ENCODE assay signal across 19 cellular contexts in genomic region chr20:38162878-38163875, GRCh38. TPM values are rescaled to one million over a fixed set of nuclear protein-coding genes. Genes with fewer than 3 reads are reported as not detected.
A peak's percentile ranks its signal among the peaks of the same experiment; 100 is the strongest.
DNase-seq lines count a peak whose midpoint lies in the region; ATAC-seq and TF ChIP-seq lines count a peak whose summit lies in the region.
"Had no signal": no experiment of that assay in that cellular context is flagged by ENCODE, and none has a peak within 500 bp of the region (broad histone marks: within the 10 kb centered on the region; RNA-seq: fewer than 3 reads in every experiment).

No MANE protein-coding gene starts in this region.

- H3K9me2 ChIP-seq in GM23248 (ENCODE audit: insufficient read depth): no peaks in the 10 kb centered on the region

- peak overlapping the region; percentile 17 for H3K4me2 ChIP-seq in GM23248 (ENCODE audit: unreplicated experiment)
- H3K4me2 ChIP-seq: BLaER1 had no signal

- H3K4me3 ChIP-seq in GM23248 (peak overlapping the region; percentile 20; the same call in 1 of the 2 replicates), astrocyte of the spinal cord (ENCODE audit: low read depth, low read length) (peak overlapping the region; percentile 44), foreskin fibroblast (ENCODE audit: low read depth in 1 of 2, low read length in 2 of 2) (no peak overlapping the region)
- H3K4me3 ChIP-seq: BLaER1, smooth muscle cell had no signal

- TF ChIP-seq CTCF in astrocyte of the spinal cord (IDR thresholded peaks at IDR 0.05; ENCODE audit: low read depth, low read length) (no peak), foreskin fibroblast (IDR thresholded peaks at IDR 0.05; ENCODE audit: low read depth, low read length) (no peak), glutamatergic neuron (IDR thresholded peaks at IDR 0.05; ENCODE audit: partially characterized antibody, unreplicated experiment) (no peak)
- no peak for TF ChIP-seq CTCF in CD4-positive, alpha-beta T cell (IDR thresholded peaks at IDR 0.05)

- ATAC-seq in stimulated activated effector memory CD8-positive, alpha-beta T cell treated with anti-CD3 and anti-CD28 coated beads, Interleukin-12 subunit alpha, Interleukin-12 subunit beta, amount 100 ng/mL, for 72 hours: no peak
- ATAC-seq in CD4-positive, alpha-beta T cell (ENCODE audit: poor library complexity): no peak

- H4K20me1 ChIP-seq in GM23248 (ENCODE audit: insufficient read depth): no peaks in the 10 kb centered on the region
- H4K20me1 ChIP-seq: BLaER1 had no signal

- H3K27me3 Mint-ChIP-seq in CD4-positive, alpha-beta T cell: peaks cover 37% of the 10 kb centered on the region
- peaks cover 7% of the 10 kb centered on the region for H3K27me3 Mint-ChIP-seq in glutamatergic neuron (ENCODE audit: unreplicated experiment)
- H3K27me3 Mint-ChIP-seq: dendritic cell treated with granulocyte-macrophage colony-stimulating factor and Interleukin-4, amounts not matched to agents 40 ng/mL and 50 ng/mL, for 4 days had no signal

- H3K4me3 Mint-ChIP-seq in stimulated activated effector memory CD8-positive, alpha-beta T cell treated with anti-CD3 and anti-CD28 coated beads, Interleukin-12 subunit alpha, Interleukin-12 subunit beta, amount 100 ng/mL, for 72 hours: no peak overlapping the region
- H3K4me3 Mint-ChIP-seq in CD4-positive, alpha-beta T cell: no peak overlapping the region
- H3K4me3 Mint-ChIP-seq in glutamatergic neuron (ENCODE audit: unreplicated experiment): no peak overlapping the region
- H3K4me3 Mint-ChIP-seq: activated T-cell treated with anti-CD3 and anti-CD28 coated beads, Interleukin-2, amount 50 U/mL, for 24 hours; dendritic cell treated with granulocyte-macrophage colony-stimulating factor and Interleukin-4, amounts not matched to agents 40 ng/mL and 50 ng/mL, for 4 days; T-helper 2 cell treated with Interferon-gamma antibody and Interleukin-4, amounts not matched to agents 5 μg/mL and 100 μg/mL, for 36 hours had no signal

- DNase-seq in GM23248 (no peak), astrocyte of the spinal cord (ENCODE audit: low read depth, low spot score) (no peak), foreskin fibroblast (no peak), COLO668 (lab: John Stamatoyannopoulos, UW; ENCODE audit: unreplicated experiment) (no peak), glutamatergic neuron (no peak)
- DNase-seq in stimulated activated effector memory CD8-positive, alpha-beta T cell treated with anti-CD3 and anti-CD28 coated beads, Interleukin-12 subunit alpha, Interleukin-12 subunit beta, amount 100 ng/mL, for 72 hours (ENCODE audit: low spot score in 2 of 2): no peak
- DNase-seq in CD4-positive, alpha-beta T cell: no peak
- DNase-seq: activated CD4-positive, alpha-beta T cell treated with anti-CD3 and anti-CD28 coated beads for 48 hours; activated T-cell treated with anti-CD3 and anti-CD28 coated beads, Interleukin-2, amount 50 U/mL, for 24 hours; EL; NCI-H1105; NCI-H2227 treated with DMSO at 0.1 percent for 48 hours had no signal

- H3K36me3 ChIP-seq in GM23248 (ENCODE audit: low read depth): no peaks in the 10 kb centered on the region; the same call in 1 of the 2 replicates
- H3K36me3 ChIP-seq: BLaER1 had no signal

- H3K27ac ChIP-seq in GM23248 (no peak overlapping the region), layer of hippocampus (ENCODE audit: low read depth, low read length) (peak overlapping the region; percentile 8)
- no peak overlapping the region for H3K27ac ChIP-seq in CD4-positive, alpha-beta T cell (ENCODE audit: low read depth, low read length)
- H3K27ac ChIP-seq: BLaER1 had no signal

- no peak overlapping the region for H2AFZ ChIP-seq in GM23248

- intact Hi-C loops in CD4-positive, alpha-beta T cell (cut with DNase I, micrococcal nuclease): no loop called here

- H3F3A ChIP-seq in GM23248 (ENCODE audit: insufficient read depth): peaks cover 17% of the 10 kb centered on the region

- POLR2A ChIA-PET in CD4-positive, alpha-beta T cell (lab: Charles Lee): no interaction called here

- in situ Hi-C loops in GM23248 (cut with MboI) (loop anchor here (10.0 kb wide), 1 partner anchor 88 kb away; no protein-coding TSS in a partner anchor), astrocyte of the spinal cord (cut with HindIII; ENCODE audit: low sequenced_read_pairs) (no loop called here)

- H3K36me3 Mint-ChIP-seq in stimulated activated effector memory CD8-positive, alpha-beta T cell treated with anti-CD3 and anti-CD28 coated beads, Interleukin-12 subunit alpha, Interleukin-12 subunit beta, amount 100 ng/mL, for 72 hours: no peaks in the 10 kb centered on the region
- H3K36me3 Mint-ChIP-seq in CD4-positive, alpha-beta T cell (ENCODE audit: low read depth): no peaks in the 10 kb centered on the region
- H3K36me3 Mint-ChIP-seq in glutamatergic neuron (ENCODE audit: unreplicated experiment): no peaks in the 10 kb centered on the region

- WGBS in GM23248 (ENCODE audit: low coverage in 1 of 2, low lambda C conversion rate in 2 of 2, missing lambda C conversion rate in 2 of 2), 2 experiments: 81 to 83% methylated on average over 15 of the region's 15 CpGs

- no peaks in the 10 kb centered on the region for H3K79me2 ChIP-seq in GM23248 (ENCODE audit: insufficient read depth)

- H3K27ac Mint-ChIP-seq in stimulated activated effector memory CD8-positive, alpha-beta T cell treated with anti-CD3 and anti-CD28 coated beads, Interleukin-12 subunit alpha, Interleukin-12 subunit beta, amount 100 ng/mL, for 72 hours: peak overlapping the region; percentile 2
- no peak overlapping the region for H3K27ac Mint-ChIP-seq in CD4-positive, alpha-beta T cell
- H3K27ac Mint-ChIP-seq in glutamatergic neuron (ENCODE audit: unreplicated experiment): no peak overlapping the region
- H3K27ac Mint-ChIP-seq: activated T-cell treated with anti-CD3 and anti-CD28 coated beads, Interleukin-2, amount 50 U/mL, for 24 hours; dendritic cell treated with granulocyte-macrophage colony-stimulating factor and Interleukin-4, amounts not matched to agents 40 ng/mL and 50 ng/mL, for 4 days; T-helper 2 cell treated with Interferon-gamma antibody and Interleukin-4, amounts not matched to agents 5 μg/mL and 100 μg/mL, for 36 hours had no signal

- H3K4me1 Mint-ChIP-seq in stimulated activated effector memory CD8-positive, alpha-beta T cell treated with anti-CD3 and anti-CD28 coated beads, Interleukin-12 subunit alpha, Interleukin-12 subunit beta, amount 100 ng/mL, for 72 hours: peaks cover 9% of the 10 kb centered on the region
- no peaks in the 10 kb centered on the region for H3K4me1 Mint-ChIP-seq in CD4-positive, alpha-beta T cell (ENCODE audit: low read depth)
- peaks cover 6% of the 10 kb centered on the region for H3K4me1 Mint-ChIP-seq in glutamatergic neuron (ENCODE audit: low read depth, unreplicated experiment)

- peaks cover 8% of the 10 kb centered on the region for H3K4me1 ChIP-seq in GM23248 (ENCODE audit: insufficient read depth)

- no peaks in the 10 kb centered on the region for H3K9me3 ChIP-seq in GM23248 (ENCODE audit: low read depth)
- H3K9me3 ChIP-seq in CD4-positive, alpha-beta T cell (ENCODE audit: control insufficient read depth, low read length): no peaks in the 10 kb centered on the region
- H3K9me3 ChIP-seq: adrenal gland, BLaER1 had no signal

- H3K9ac ChIP-seq in GM23248: no peak overlapping the region; the same call in 1 of the 2 replicates
- H3K9ac ChIP-seq: BLaER1 had no signal

- no peaks in the 10 kb centered on the region for H3K27me3 ChIP-seq in GM23248 (replicated peaks; ENCODE audit: insufficient read depth)
- no peaks in the 10 kb centered on the region for H3K27me3 ChIP-seq in layer of hippocampus (ENCODE audit: control insufficient read depth, insufficient read depth, low read length)
- peaks cover 21% of the 10 kb centered on the region for H3K27me3 ChIP-seq in CD4-positive, alpha-beta T cell (ENCODE audit: control insufficient read depth, insufficient read depth, low read length)
- H3K27me3 ChIP-seq: adrenal gland had no signal

- CTCF ChIA-PET in CD4-positive, alpha-beta T cell (lab: Charles Lee): no interaction called here

- no peaks in the 10 kb centered on the region for H3K9me3 Mint-ChIP-seq in stimulated activated effector memory CD8-positive, alpha-beta T cell treated with anti-CD3 and anti-CD28 coated beads, Interleukin-12 subunit alpha, Interleukin-12 subunit beta, amount 100 ng/mL, for 72 hours
- no peaks in the 10 kb centered on the region for H3K9me3 Mint-ChIP-seq in CD4-positive, alpha-beta T cell
- H3K9me3 Mint-ChIP-seq in glutamatergic neuron (ENCODE audit: unreplicated experiment): peaks cover 2% of the 10 kb centered on the region
- H3K9me3 Mint-ChIP-seq: activated T-cell treated with anti-CD3 and anti-CD28 coated beads, Interleukin-2, amount 50 U/mL, for 24 hours; dendritic cell treated with granulocyte-macrophage colony-stimulating factor and Interleukin-4, amounts not matched to agents 40 ng/mL and 50 ng/mL, for 4 days; T-helper 2 cell treated with Interferon-gamma antibody and Interleukin-4, amounts not matched to agents 5 μg/mL and 100 μg/mL, for 36 hours had no signal

RNA-seq across cellular contexts. Expression of gene TGM2, which starts 1.9 kb away (rescaled TPM):
- total RNA-seq in GM23248 (2014; rRNA removed; shearing (Covaris generic)): 311 and 339 TPM in 2 replicates
- 254 and 269 TPM in 2 replicates for polyA plus RNA-seq in GM23248 (2016; fragmentation: Nextera tagmentation; extraction: Ambion mirVana)
- total RNA-seq in CD4-positive, alpha-beta T cell: under 1 TPM; 0.06 to 0.27 TPM
- total RNA-seq in glutamatergic neuron (ENCODE audit: unreplicated experiment): not detected
- total RNA-seq: OCI-LY7 had no signal

Comparison
In these comparisons a context has a peak if more than half of its experiments do, and no peak if none do; other contexts are left out.
1. H3K4me3 ChIP-seq: peak in GM23248 (single experiment) and astrocyte of the spinal cord (single experiment); none in foreskin fibroblast (0 of 2).
2. RNA of gene TGM2, which starts 1.9 kb away (total RNA-seq): 311 to 339 TPM in GM23248; 0.06 to 0.27 TPM in CD4-positive, alpha-beta T cell and not detected in glutamatergic neuron (single experiment); every median in the first group is over 100 times any median in the second.